In genomic region chr11:63698976-63699733, GRCh38 we compare ENCODE assay signal across 20 cellular contexts. TPM values are rescaled to one million over a fixed set of nuclear protein-coding genes. Genes with fewer than 3 reads are reported as not detected.
A peak's percentile ranks its signal among the peaks of the same experiment; 100 is the strongest.
DNase-seq lines count a peak whose midpoint lies in the region; ATAC-seq and TF ChIP-seq lines count a peak whose summit lies in the region.
"Had no signal": no experiment of that assay in that cellular context is flagged by ENCODE, and none has a peak within 500 bp of the region (broad histone marks: within the 10 kb centered on the region; RNA-seq: fewer than 3 reads in every experiment).

No MANE protein-coding gene starts in this region.

- H3K27me3 Mint-ChIP-seq in activated naive CD4-positive, alpha-beta T cell treated with anti-CD3 and anti-CD28 coated beads, Interleukin-2, amount 10 ng/mL, durations not matched to agents 7 days and 5 days = no peaks in the 10 kb centered on the region

- no peak overlapping the region for H3K9ac ChIP-seq in parathyroid adenoma

- H3K4me1 ChIP-seq in parathyroid adenoma = peaks cover 3% of the 10 kb centered on the region

- H3K4me3 ChIP-seq in parathyroid adenoma (ENCODE audit: low read depth, low read length) = no peak overlapping the region
- H3K4me3 ChIP-seq: esophagus muscularis mucosa, lung had no signal

- H3K36me3 ChIP-seq in parathyroid adenoma (ENCODE audit: control insufficient read depth, insufficient read depth, low read length) = no peaks in the 10 kb centered on the region

- CTCF ChIA-PET in activated naive CD4-positive, alpha-beta T cell treated with anti-CD3 and anti-CD28 coated beads, Interleukin-2, amount 10 ng/mL, durations not matched to agents 7 days and 5 days (lab: Charles Lee) = interaction anchor here (0.6 to 1.4 kb wide), 2 partner anchors 21 to 220 kb away, joined by 3 to 5 read pairs; no protein-coding TSS in a partner anchor

- H3K4me3 Mint-ChIP-seq in activated naive CD4-positive, alpha-beta T cell treated with anti-CD3 and anti-CD28 coated beads, Interleukin-2, amount 10 ng/mL, durations not matched to agents 7 days and 5 days = no peak overlapping the region
- H3K4me3 Mint-ChIP-seq: activated T-cell treated with anti-CD3 and anti-CD28 coated beads, Interleukin-2, amount 50 U/mL, for 4 hours; neural crest cell had no signal

- H3K27ac Mint-ChIP-seq in activated naive CD4-positive, alpha-beta T cell treated with anti-CD3 and anti-CD28 coated beads, Interleukin-2, amount 10 ng/mL, durations not matched to agents 7 days and 5 days = no peak overlapping the region

- peak overlapping the region; percentile 63 for H3K27ac ChIP-seq in parathyroid adenoma
- H3K27ac ChIP-seq: esophagus muscularis mucosa had no signal

- no peak for TF ChIP-seq CTCF in parathyroid adenoma (IDR thresholded peaks at IDR 0.05)

- no peaks in the 10 kb centered on the region for H3K9me3 ChIP-seq in parathyroid adenoma (ENCODE audit: control insufficient read depth, low read length)
- H3K9me3 ChIP-seq: esophagus muscularis mucosa had no signal

- H3K9me3 Mint-ChIP-seq in activated naive CD4-positive, alpha-beta T cell treated with anti-CD3 and anti-CD28 coated beads, Interleukin-2, amount 10 ng/mL, durations not matched to agents 7 days and 5 days = no peaks in the 10 kb centered on the region
- H3K9me3 Mint-ChIP-seq: activated T-cell treated with anti-CD3 and anti-CD28 coated beads, Interleukin-2, amount 50 U/mL, for 4 hours; neural crest cell had no signal

- in situ Hi-C loops in Caki2 (cut with HindIII; ENCODE audit: low pct_unique_long_range_greater_than_20kb, low sequenced_read_pairs) = no loop called here

- H3K4me1 Mint-ChIP-seq in activated naive CD4-positive, alpha-beta T cell treated with anti-CD3 and anti-CD28 coated beads, Interleukin-2, amount 10 ng/mL, durations not matched to agents 7 days and 5 days = peaks cover 2% of the 10 kb centered on the region
- H3K4me1 Mint-ChIP-seq: neural crest cell had no signal

- DNase-seq in Caki2 (ENCODE audit: low read depth) = peak; percentile 14
- peak; percentile 63 for DNase-seq in NCI-H82 treated with DMSO at 0.1 percent for 48 hours (lab: John Stamatoyannopoulos, UW; ENCODE audit: unreplicated experiment)
- no peak for DNase-seq in activated naive CD4-positive, alpha-beta T cell treated with anti-CD3 and anti-CD28 coated beads, Interleukin-2, amount 10 ng/mL, durations not matched to agents 7 days and 5 days
- DNase-seq in GOT3 (lab: John Stamatoyannopoulos, UW) = no peak
- DNase-seq in NCI-H2196 (lab: John Stamatoyannopoulos, UW; ENCODE audit: unreplicated experiment) = no peak
- DNase-seq: activated T-cell treated with anti-CD3 and anti-CD28 coated beads, Interleukin-2, amount 50 U/mL, for 4 hours; AML-193; cortex of kidney; DMS153; NCI-H1105 treated with DMSO at 0.1 percent for 48 hours; NCI-H226; RPMI8226; stimulated activated naive CD8-positive, alpha-beta T cell treated with anti-CD3 and anti-CD28 coated beads, Interleukin-15, Interleukin-2, amounts not matched to agents 100 U/mL and 50 U/mL, for 24 hours had no signal

- peaks cover 2% of the 10 kb centered on the region for H3K36me3 Mint-ChIP-seq in activated naive CD4-positive, alpha-beta T cell treated with anti-CD3 and anti-CD28 coated beads, Interleukin-2, amount 10 ng/mL, durations not matched to agents 7 days and 5 days

- no peak overlapping the region for H2AFZ ChIP-seq in parathyroid adenoma

- peak; percentile 86 for ATAC-seq in esophagus mucosa
- ATAC-seq in HG02623 (IDR thresholded peaks at IDR 0.05; ENCODE audit: unreplicated experiment) = no peak
- ATAC-seq: activated T-cell treated with anti-CD3 and anti-CD28 coated beads, Interleukin-2, amount 50 U/mL, for 4 hours; HCT116; stimulated activated naive CD8-positive, alpha-beta T cell treated with anti-CD3 and anti-CD28 coated beads, Interleukin-15, Interleukin-2, amounts not matched to agents 100 U/mL and 50 U/mL, for 24 hours had no signal

- no peaks in the 10 kb centered on the region for H3K27me3 ChIP-seq in parathyroid adenoma (ENCODE audit: control insufficient read depth, insufficient read depth, low read length)
- H3K27me3 ChIP-seq: esophagus muscularis mucosa had no signal

- no peak overlapping the region for H3K4me2 ChIP-seq in parathyroid adenoma (ENCODE audit: low read length)

- H3K79me2 ChIP-seq in parathyroid adenoma = peaks cover 3% of the 10 kb centered on the region

RNA-seq across cellular contexts. Expression of gene RTN3, which starts 17.9 kb away (rescaled TPM):
- total RNA-seq in Caki2 (2014; rRNA removed; shearing (Covaris generic); ENCODE audit: low replicate concordance) = 98.2 and 107 TPM in 2 replicates
- total RNA-seq in esophagus mucosa = 49.3 TPM

RNA-seq across cellular contexts. Expression of gene ATL3, which starts 28.0 kb away (rescaled TPM):
- total RNA-seq in Caki2 (2014; rRNA removed; shearing (Covaris generic); ENCODE audit: low replicate concordance) = 46.9 and 58.7 TPM in 2 replicates
- 51.9 TPM for total RNA-seq in esophagus mucosa

Comparison
In these comparisons a context has a peak if more than half of its experiments do, and no peak if none do; other contexts are left out.
1. DNase-seq: peak in Caki2 (single experiment) and NCI-H82 treated with DMSO at 0.1 percent for 48 hours (single experiment); none in activated naive CD4-positive, alpha-beta T cell treated with anti-CD3 and anti-CD28 coated beads, Interleukin-2, amount 10 ng/mL, durations not matched to agents 7 days and 5 days (single experiment), GOT3 (single experiment) and NCI-H2196 (single experiment).